15 cellular contexts compared by ENCODE assay signal in the genomic region with DNA sequence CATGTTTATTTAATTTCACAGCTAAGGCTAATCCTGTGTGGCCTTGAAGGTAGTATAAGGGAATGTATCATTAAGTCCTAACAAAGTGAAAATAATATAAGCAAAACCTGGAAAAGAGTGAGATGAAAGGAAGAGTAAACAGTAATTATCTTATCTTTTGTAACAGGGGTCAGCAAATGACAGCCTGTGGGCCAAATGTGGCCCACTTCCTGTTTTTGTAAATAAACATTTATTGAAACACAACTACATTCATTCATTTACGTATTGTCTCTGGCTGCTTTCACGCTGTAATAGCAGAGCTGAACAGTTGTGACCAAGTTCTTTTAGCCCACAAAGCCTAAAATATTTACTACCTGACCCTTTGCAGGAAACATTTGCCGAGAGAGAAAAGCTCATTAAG.
A peak's percentile ranks its signal among the peaks of the same experiment; 100 is the strongest.
DNase-seq lines count a peak whose midpoint lies in the region; ATAC-seq, FAIRE-seq and TF ChIP-seq lines count a peak whose summit lies in the region.
"Had no signal": no experiment of that assay in that cellular context is flagged by ENCODE, and none has a peak within 500 bp of the region (broad histone marks: within the 10 kb centered on the region; RNA-seq: fewer than 3 reads in every experiment).

No MANE protein-coding gene starts in this region.

- H3K27me3 ChIP-seq in mesenchymal stem cell (ENCODE audit: control insufficient read depth in 1 of 2, insufficient read depth in 1 of 2, low read length in 2 of 2) (no peaks in the 10 kb centered on the region), testis (no peaks in the 10 kb centered on the region)

- H2AFZ ChIP-seq in mesenchymal stem cell (ENCODE audit: low read depth, low read length), result no peak overlapping the region

- H2BK12ac ChIP-seq in mesenchymal stem cell (ENCODE audit: low read length in 2 of 2), result no peak overlapping the region

- H3K79me1 ChIP-seq in mesenchymal stem cell (replicated peaks; ENCODE audit: low read length, poor library complexity, severe bottlenecking), result no peaks in the 10 kb centered on the region

- FAIRE-seq in GM18507 (lab: Jason Lieb, UNC), result peak; percentile 44
- FAIRE-seq in RCC 7860 (lab: Jason Lieb, UNC), result no peak

- no peak overlapping the region for H3K4me3 ChIP-seq in mesenchymal stem cell (ENCODE audit: insufficient read depth in 1 of 2, low read depth in 1 of 2, low read length in 2 of 2)
- H3K4me3 ChIP-seq in testis, result no peak overlapping the region

- no peak overlapping the region for H2BK120ac ChIP-seq in mesenchymal stem cell (ENCODE audit: low read depth, low read length)

- DNase-seq in GM18507 (ENCODE audit: extremely low spot score, insufficient read length, low read depth) (no peak), OCI-M1 (lab: John Stamatoyannopoulos, UW) (peak; percentile 63), mesenchymal stem cell (peak; percentile 2), testis (no peak), RCC 7860 (ENCODE audit: low spot score) (no peak)
- DNase-seq in stimulated activated CD8-positive, alpha-beta memory T cell treated with anti-CD3 and anti-CD28 coated beads, Interleukin-4, amount 100 ng/mL, for 48 hours, result no peak
- DNase-seq: CD4-positive, CD25-positive, alpha-beta regulatory T cell; EL; GOT3; Karpas-422; NCI-H187 treated with DMSO at 0.1 percent for 48 hours; NCI-H82; RPMI8226; SW 1271 had no signal

- H2BK5ac ChIP-seq in mesenchymal stem cell (ENCODE audit: low read depth, low read length, poor library complexity, severe bottlenecking), result no peak overlapping the region

- intact Hi-C loops in testis (cut with DNase I; ENCODE audit: low total_unique reads), result loop anchor here (10.0 kb wide), 1 partner anchor 302 kb away; no protein-coding TSS in a partner anchor

- no peak overlapping the region for H2BK15ac ChIP-seq in mesenchymal stem cell (ENCODE audit: low read depth, poor library complexity, severe bottlenecking)

- no peak overlapping the region for H3K4me2 ChIP-seq in mesenchymal stem cell (ENCODE audit: low read length, poor library complexity, severe bottlenecking)

- TF ChIP-seq CTCF in testis (IDR thresholded peaks at IDR 0.05), result no peak

- H3K9me3 ChIP-seq in mesenchymal stem cell (ENCODE audit: control insufficient read depth, low read length), result no peaks in the 10 kb centered on the region
- H3K9me3 ChIP-seq in testis, result no peaks in the 10 kb centered on the region

- peak; percentile 27 for ATAC-seq in HG03354 (IDR thresholded peaks at IDR 0.05; ENCODE audit: poor library complexity, severe bottlenecking, unreplicated experiment)

- peaks cover 4% of the 10 kb centered on the region for H3K4me1 ChIP-seq in mesenchymal stem cell (ENCODE audit: control insufficient read depth, insufficient read depth, low read depth, low read length)
- no peaks in the 10 kb centered on the region for H3K4me1 ChIP-seq in testis

- H3K14ac ChIP-seq in mesenchymal stem cell (ENCODE audit: low read length in 2 of 2), result no peak overlapping the region

- H2AK5ac ChIP-seq in mesenchymal stem cell (ENCODE audit: low read length, severe bottlenecking), result no peak overlapping the region

- no peak overlapping the region for H4K91ac ChIP-seq in mesenchymal stem cell (ENCODE audit: low read length)

- H3K4ac ChIP-seq in mesenchymal stem cell (ENCODE audit: low read depth in 1 of 2, low read length in 2 of 2), result no peak overlapping the region

- no peak overlapping the region for H3K9ac ChIP-seq in mesenchymal stem cell (ENCODE audit: low read length)

- no peak for TF ChIP-seq POLR2A in testis (IDR thresholded peaks at IDR 0.05)

- no peaks in the 10 kb centered on the region for H3K36me3 ChIP-seq in mesenchymal stem cell (ENCODE audit: control insufficient read depth in 1 of 2, insufficient read depth in 2 of 2, low read depth in 1 of 2, low read length in 2 of 2)
- H3K36me3 ChIP-seq in testis (ENCODE audit: low read depth, missing control alignments), result no peaks in the 10 kb centered on the region

- H4K8ac ChIP-seq in mesenchymal stem cell (ENCODE audit: low read length), result no peak overlapping the region

- WGBS in mesenchymal stem cell, result 25% methylated on average over 2 of the region's 3 CpGs
- 72 to 77% methylated on average over 3 of the region's 3 CpGs for WGBS in testis, 2 donors

- no peak overlapping the region for H3K18ac ChIP-seq in mesenchymal stem cell (ENCODE audit: low read depth in 1 of 2, low read length in 2 of 2)

- H3K27ac ChIP-seq in mesenchymal stem cell (ENCODE audit: low read length, poor library complexity, severe bottlenecking), result no peak overlapping the region
- H3K27ac ChIP-seq in testis, result no peak overlapping the region

- H3K23ac ChIP-seq in mesenchymal stem cell (ENCODE audit: low read length in 2 of 2), result no peak overlapping the region

Comparison
In these comparisons a context has a peak if more than half of its experiments do, and no peak if none do; other contexts are left out.
1. DNase-seq: peak in OCI-M1 (single experiment) and mesenchymal stem cell (single experiment); none in GM18507 (single experiment), testis (single experiment), stimulated activated CD8-positive, alpha-beta memory T cell treated with anti-CD3 and anti-CD28 coated beads, Interleukin-4, amount 100 ng/mL, for 48 hours (single experiment) and RCC 7860 (single experiment).